In genomic region chr19:52095172-52096014, GRCh38 we compare ENCODE assay signal across 8 cellular contexts. TPM values are rescaled to one million over a fixed set of nuclear protein-coding genes. Genes with fewer than 3 reads are reported as not detected.
DNase-seq lines count a peak whose midpoint lies in the region; ATAC-seq and TF ChIP-seq lines count a peak whose summit lies in the region.

TSS of gene ZNF841 (minus strand) at chr19:52095765. CDS start at chr19:52084801, 10,964 bp downstream.

- peak within 1 kb of the TSS; percentile 62 for H3K4me2 ChIP-seq in DND-41 (ENCODE audit: insufficient read depth, low read length)

- POLR2A ChIA-PET in HEK293T (lab: Yijun Ruan, JAX): no interaction called here

- H3K36me3 ChIP-seq in DND-41 (ENCODE audit: insufficient read depth, low read length) (peaks cover 27% of the 10 kb centered on the region), urinary bladder (ENCODE audit: insufficient read depth) (peaks cover 4% of the 10 kb centered on the region)

- TF ChIP-seq CTCF in DND-41 (IDR thresholded peaks at IDR 0.05; ENCODE audit: borderline replicate concordance, extremely low read depth, low read length, poor library complexity, severe bottlenecking): no peak

- no peaks in the 10 kb centered on the region for H4K20me1 ChIP-seq in DND-41 (ENCODE audit: insufficient read depth, low read length)

- peaks cover 11% of the 10 kb centered on the region for H3K4me1 ChIP-seq in DND-41 (ENCODE audit: insufficient read depth, low read length)
- H3K4me1 ChIP-seq in urinary bladder (ENCODE audit: insufficient read depth): no peaks in the 10 kb centered on the region

- CTCF ChIA-PET in HEK293T (lab: Yijun Ruan, JAX): no interaction called here

- H3K27ac ChIP-seq in DND-41 (ENCODE audit: low read length) (peak within 1 kb of the TSS; percentile 84), urinary bladder (ENCODE audit: low read depth) (peak within 1 kb of the TSS; percentile 28)

- peaks cover 39% of the 10 kb centered on the region for H3K9me3 ChIP-seq in DND-41 (ENCODE audit: insufficient read depth, low read length, severe bottlenecking)

- H3K79me2 ChIP-seq in DND-41 (ENCODE audit: insufficient read depth, low read length): peaks cover 43% of the 10 kb centered on the region

- H3K27me3 ChIP-seq in DND-41 (ENCODE audit: insufficient read depth, low read length, poor library complexity): no peaks in the 10 kb centered on the region

- peak within 1 kb of the TSS; percentile 65 for H2AFZ ChIP-seq in DND-41 (ENCODE audit: low read depth, low read length)

- peak; percentile 95 for ATAC-seq in DND-41 (ENCODE audit: insufficient read depth, low read depth)

- DNase-seq in DND-41 (peak; percentile 92), HEK293T (ENCODE audit: extremely low spot score) (peak; percentile 93), NCI-H146 (lab: John Stamatoyannopoulos, UW) (peak; percentile 95), T1000 (lab: John Stamatoyannopoulos, UW) (peak; percentile 96), astrocyte of the hippocampus (ENCODE audit: low read depth, low spot score) (peak; percentile 97), hepatic stellate cell (ENCODE audit: low spot score) (peak; percentile 89), putamen (ENCODE audit: low spot score) (peak; percentile 93)

- under 1% methylated on average over 59 of the region's 59 CpGs for WGBS in urinary bladder

- H3K4me3 ChIP-seq in DND-41 (ENCODE audit: low read depth in 1 of 2, low read length in 2 of 2) (peak within 1 kb of the TSS; percentile 65 to 71), urinary bladder (ENCODE audit: low read depth, low read length) (peak within 1 kb of the TSS; percentile 73)

- H3K9ac ChIP-seq in DND-41 (ENCODE audit: low read depth, low read length): peak within 1 kb of the TSS; percentile 67

TF ChIP-seq in HEK293T, 16 proteins besides CTCF, POLR2A, EP300 and RAD21:
- peak; percentile 65 for TF ChIP-seq ELF4 (IDR thresholded peaks at IDR 0.05)
- no peak for TF ChIP-seq SUZ12 (IDR thresholded peaks at IDR 0.05)
- 0 out of 2 replicates have a peak, but pooled peaks have one; percentile 27 for TF ChIP-seq SP1 (IDR thresholded peaks at IDR 0.05)
- TF ChIP-seq L3MBTL2 (conservative IDR thresholded peaks at IDR 0.05): peak; percentile 85

RNA-seq across cellular contexts. Expression of gene ZNF841, which starts in this region (rescaled TPM):
- total RNA-seq in urinary bladder: 62.0 TPM
- 7.0 TPM for polyA plus RNA-seq in urinary bladder

Comparison
In these comparisons a context has a peak if more than half of its experiments do, and no peak if none do; other contexts are left out.
1. Peak in every context shown above with its lines: DNase-seq, ATAC-seq, H3K4me3 ChIP-seq and H3K27ac ChIP-seq.